Comparison of ENCODE assay signal across 8 cellular contexts in the genomic region with DNA sequence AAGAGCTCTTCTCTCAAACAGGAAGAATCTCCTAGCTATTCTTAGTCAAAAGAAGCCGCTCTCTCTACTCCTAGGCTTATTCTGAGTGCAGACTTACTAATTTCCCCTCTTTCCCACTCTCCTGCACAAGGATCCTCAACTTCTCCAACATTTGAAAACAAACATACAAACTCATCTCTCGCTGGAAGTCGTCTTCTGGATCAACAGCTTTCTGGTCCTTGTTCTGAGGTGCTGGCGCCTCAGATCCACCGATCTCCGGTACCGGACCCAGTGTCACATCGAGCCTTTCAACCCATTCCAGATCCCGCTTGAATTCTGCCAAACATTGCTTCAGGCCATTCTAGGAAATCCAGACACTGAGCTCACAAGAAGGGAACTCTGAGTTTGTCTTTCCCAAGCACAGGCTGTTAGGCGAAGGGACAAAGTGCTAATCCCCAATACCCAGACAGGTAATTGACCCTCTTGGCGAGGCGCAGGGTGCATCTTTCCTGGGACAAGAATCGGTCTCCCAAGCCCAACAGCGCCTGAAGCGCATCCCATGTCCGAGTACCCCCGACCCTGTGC. TPM values are rescaled to one million over a fixed set of nuclear protein-coding genes. Genes with fewer than 3 reads are reported as not detected.
DNase-seq lines count a peak whose midpoint lies in the region; ATAC-seq, FAIRE-seq and TF ChIP-seq lines count a peak whose summit lies in the region.

No MANE protein-coding gene starts in this region.

- intact Hi-C loops in OCI-LY7 (cut with micrococcal nuclease; ENCODE audit: unreplicated experiment) (no loop called here), pancreas (cut with DNase I) (no loop called here)

- WGBS in pancreas, 2 donors, result 11 to 16% methylated on average over 17 of the region's 17 CpGs

- peaks cover 18% of the 10 kb centered on the region for H3K4me1 ChIP-seq in OCI-LY7 (ENCODE audit: insufficient read depth, low read length, poor library complexity, severe bottlenecking)
- H3K4me1 ChIP-seq in pancreas, result peaks cover 0 to 8% (median 0%) of the 10 kb centered on the region in 3 donors

- H3K9me2 ChIP-seq in OCI-LY7 (ENCODE audit: insufficient read depth, low read length), result no peaks in the 10 kb centered on the region

- no peak overlapping the region for H3K27ac ChIP-seq in OCI-LY7 (ENCODE audit: low read depth, low read length, poor library complexity, severe bottlenecking)
- no peak overlapping the region for H3K27ac ChIP-seq in pancreas

- peak overlapping the region; percentile 94 for H3K4me2 ChIP-seq in OCI-LY7 (ENCODE audit: low read length)

- H2AFZ ChIP-seq in OCI-LY7 (ENCODE audit: low read length), result peak overlapping the region; percentile 81; the same call in 1 of the 2 replicates

- POLR2A ChIA-PET in OCI-LY7 (lab: Charles Lee), result interaction anchor here (0.5 to 1.0 kb wide), 2 partner anchors 50 to 693 kb away, joined by 3 read pairs; no protein-coding TSS in a partner anchor

- H3K36me3 ChIP-seq in OCI-LY7 (ENCODE audit: insufficient read depth, low read length) (peaks cover 44% of the 10 kb centered on the region), pancreas (peaks cover 0 to 24% (median 15%) of the 10 kb centered on the region in 3 donors)

- ATAC-seq in GM21576 (IDR thresholded peaks at IDR 0.05; ENCODE audit: unreplicated experiment) (peak; percentile 9), pancreas (peak in 1 of 4 donors; percentile 5), HG02623 (IDR thresholded peaks at IDR 0.05; ENCODE audit: unreplicated experiment) (no peak), HG03025 (IDR thresholded peaks at IDR 0.05; ENCODE audit: low FRiP score, unreplicated experiment) (no peak)

- TF ChIP-seq CTCF in OCI-LY7 (conservative IDR thresholded peaks at IDR 0.05; ENCODE audit: low read length), result no peak
- TF ChIP-seq CTCF in epithelial cell of proximal tubule (conservative IDR thresholded peaks at IDR 0.05; ENCODE audit: low read depth, low read length), result no peak
- no peak for TF ChIP-seq CTCF in pancreas (IDR thresholded peaks at IDR 0.05)

- H4K20me1 ChIP-seq in OCI-LY7 (ENCODE audit: insufficient read depth, low read length), result no peaks in the 10 kb centered on the region

- CTCF ChIA-PET in OCI-LY7 (lab: Charles Lee; ENCODE audit: unreplicated experiment), result interaction anchor here (0.6 kb wide), 1 partner anchor 607 kb away, joined by 3 read pairs; no protein-coding TSS in a partner anchor

- TSS peak; percentile 73 for BruUV-seq in OCI-LY7 (replicated peaks; lab: Mats Ljungman, UMichigan)

- no peak for FAIRE-seq in pancreas (lab: Jason Lieb, UNC)

- DNase-seq in OCI-LY7 (ENCODE audit: low spot score) (peak; percentile 11), epithelial cell of proximal tubule (ENCODE audit: low read depth) (no peak), pancreas (no peak), iPS-NIHi7 (ENCODE audit: extremely low spot score) (no peak), NCI-H2107 (lab: John Stamatoyannopoulos, UW) (no peak)

- H3K9me3 ChIP-seq in OCI-LY7 (ENCODE audit: low read length) (no peaks in the 10 kb centered on the region), pancreas (no peaks in the 10 kb centered on the region)

- peaks cover 16% of the 10 kb centered on the region for H3K79me2 ChIP-seq in OCI-LY7 (ENCODE audit: insufficient read depth, low read depth, low read length)

- peak overlapping the region; percentile 99 for H3K4me3 ChIP-seq in OCI-LY7 (ENCODE audit: low read depth, low read length, poor library complexity, severe bottlenecking)
- H3K4me3 ChIP-seq in epithelial cell of proximal tubule (ENCODE audit: low read depth, low read length), result peak overlapping the region; percentile 82
- H3K4me3 ChIP-seq in pancreas, result peak overlapping the region; percentile 50 to 96 (median 90)

- H3K27me3 ChIP-seq in pancreas, result no peaks in the 10 kb centered on the region

RNA-seq across cellular contexts. Expression of a gene that starts 0.7 kb away (rescaled TPM):
- 65.4 and 105 TPM in 2 replicates for total RNA-seq in OCI-LY7 (2014; rRNA removed; shearing (Covaris generic))
- total RNA-seq in OCI-LY7 (2022) (48.4 and 63.0 TPM in 2 replicates), epithelial cell of proximal tubule (117 and 173 TPM in 2 replicates), pancreas (10 to 100 TPM; 13.2 to 29.5 (median 22.8) TPM)
- polyA plus RNA-seq in pancreas, result 10 to 100 TPM; 23.4 to 47.1 TPM

RNA-seq across cellular contexts. Expression of a gene that starts 0.7 kb away (rescaled TPM):
- total RNA-seq in OCI-LY7 (2014; rRNA removed; shearing (Covaris generic)), result 0.05 TPM in 1 of 2 replicates, not detected in the other
- total RNA-seq in OCI-LY7 (2022), result 0.17 and 0.26 TPM in 2 replicates
- total RNA-seq in epithelial cell of proximal tubule, result 0.07 and 0.46 TPM in 2 replicates
- under 1 TPM; 0.14 to 0.47 (median 0.21) TPM for total RNA-seq in pancreas
- under 1 TPM; 0.14 to 0.61 TPM for polyA plus RNA-seq in pancreas
